ENCODE assay signal across 17 cellular contexts in genomic region chr11:76825726-76826396, GRCh38. TPM values are rescaled to one million over a fixed set of nuclear protein-coding genes. Genes with fewer than 3 reads are reported as not detected.
DNase-seq lines count a peak whose midpoint lies in the region; ATAC-seq and TF ChIP-seq lines count a peak whose summit lies in the region.
"Had no signal": no experiment of that assay in that cellular context is flagged by ENCODE, and none has a peak within 500 bp of the region (broad histone marks: within the 10 kb centered on the region; RNA-seq: fewer than 3 reads in every experiment).

No MANE protein-coding gene starts in this region.

- H3K36me3 ChIP-seq in PC-3 (ENCODE audit: low read depth, low read length) (no peaks in the 10 kb centered on the region), smooth muscle cell (ENCODE audit: low read depth) (no peaks in the 10 kb centered on the region)
- H3K36me3 ChIP-seq: tibial artery had no signal

- peak overlapping the region; percentile 4 for H3K27ac Mint-ChIP-seq in activated CD4-positive, alpha-beta memory T cell treated with anti-CD3 and anti-CD28 coated beads, Interleukin-2, amount 10 ng/mL, durations not matched to agents 7 days and 5 days
- H3K27ac Mint-ChIP-seq in activated CD4-positive, alpha-beta memory T cell treated with anti-CD3 and anti-CD28 coated beads for 36 hours = no peak overlapping the region
- H3K27ac Mint-ChIP-seq in dendritic cell treated with granulocyte-macrophage colony-stimulating factor and Interleukin-4, amounts not matched to agents 40 ng/mL and 50 ng/mL, for 4 days = peak overlapping the region; percentile 77
- H3K27ac Mint-ChIP-seq: CD4-positive, CD25-positive, alpha-beta regulatory T cell had no signal

- BruUV-seq in PC-3 (replicated peaks; lab: Mats Ljungman, UMichigan) = no TSS peak

- H2AFZ ChIP-seq in PC-3 (ENCODE audit: low read length) (peak overlapping the region; percentile 46), smooth muscle cell (ENCODE audit: low read depth) (no peak overlapping the region)

- H3K4me2 ChIP-seq in PC-3 (ENCODE audit: low read length) (peak overlapping the region; percentile 63), smooth muscle cell (no peak overlapping the region)

- POLR2A ChIA-PET in activated CD4-positive, alpha-beta memory T cell treated with anti-CD3 and anti-CD28 coated beads, Interleukin-2, amount 10 ng/mL, durations not matched to agents 7 days and 5 days (lab: Charles Lee) = no interaction called here
- POLR2A ChIA-PET in activated CD4-positive, alpha-beta memory T cell treated with anti-CD3 and anti-CD28 coated beads for 36 hours (lab: Charles Lee) = no interaction called here
- POLR2A ChIA-PET in PC-3 (lab: Charles Lee; ENCODE audit: unreplicated experiment) = interaction anchor here (0.7 kb wide), 1 partner anchor 38 kb away, joined by 6 read pairs; no protein-coding TSS in a partner anchor

- WGBS in smooth muscle cell (ENCODE audit: low lambda C conversion rate) = 93% methylated on average over 1 of the region's 1 CpG

- CTCF ChIA-PET in activated CD4-positive, alpha-beta memory T cell treated with anti-CD3 and anti-CD28 coated beads, Interleukin-2, amount 10 ng/mL, durations not matched to agents 7 days and 5 days (lab: Charles Lee) = interaction anchor here (1.0 kb wide), 1 partner anchor 93 kb away, joined by 3 read pairs; no protein-coding TSS in a partner anchor
- CTCF ChIA-PET in activated CD4-positive, alpha-beta memory T cell treated with anti-CD3 and anti-CD28 coated beads for 36 hours (lab: Charles Lee) = interaction anchor here (0.9 kb wide), 1 partner anchor 94 kb away, joined by 3 read pairs; no protein-coding TSS in a partner anchor
- CTCF ChIA-PET in PC-3 (lab: Charles Lee) = interaction anchor here (0.6 kb wide), 2 partner anchors 94 to 266 kb away, joined by 3 to 6 read pairs; no protein-coding TSS in a partner anchor

- peaks cover 5% of the 10 kb centered on the region for H3K27me3 Mint-ChIP-seq in activated CD4-positive, alpha-beta memory T cell treated with anti-CD3 and anti-CD28 coated beads, Interleukin-2, amount 10 ng/mL, durations not matched to agents 7 days and 5 days
- no peaks in the 10 kb centered on the region for H3K27me3 Mint-ChIP-seq in activated CD4-positive, alpha-beta memory T cell treated with anti-CD3 and anti-CD28 coated beads for 36 hours
- H3K27me3 Mint-ChIP-seq in dendritic cell treated with granulocyte-macrophage colony-stimulating factor and Interleukin-4, amounts not matched to agents 40 ng/mL and 50 ng/mL, for 4 days = no peaks in the 10 kb centered on the region

- H3K9me2 ChIP-seq in PC-3 (replicated peaks; ENCODE audit: low read length) = no peaks in the 10 kb centered on the region

- no peaks in the 10 kb centered on the region for H3K9me3 ChIP-seq in PC-3 (ENCODE audit: low read length)
- no peaks in the 10 kb centered on the region for H3K9me3 ChIP-seq in smooth muscle cell (replicated peaks; ENCODE audit: low read depth)
- H3K9me3 ChIP-seq: mucosa of descending colon, tibial artery had no signal

- peak overlapping the region; percentile 83 for H3K9ac ChIP-seq in PC-3 (ENCODE audit: low read length)
- no peak overlapping the region for H3K9ac ChIP-seq in smooth muscle cell (ENCODE audit: low read depth)

- H3K4me3 ChIP-seq in PC-3 (ENCODE audit: low read length) (no peak overlapping the region), smooth muscle cell (no peak overlapping the region)
- H3K4me3 ChIP-seq: coronary artery, mucosa of descending colon, tibial artery had no signal

- no peak for ATAC-seq in PC-3
- no peak for ATAC-seq in HG03460 (IDR thresholded peaks at IDR 0.05; ENCODE audit: unreplicated experiment)
- ATAC-seq in foreskin keratinocyte = no peak
- ATAC-seq: activated CD4-positive, CD25-positive, alpha-beta regulatory T cell treated with anti-CD3 and anti-CD28 coated beads, Interleukin-2, amount 50 U/mL, for 24 hours; mucosa of descending colon had no signal

- H3K27me3 ChIP-seq in PC-3 (ENCODE audit: low read length) (no peaks in the 10 kb centered on the region), smooth muscle cell (ENCODE audit: low read depth) (no peaks in the 10 kb centered on the region), foreskin keratinocyte (no peaks in the 10 kb centered on the region)
- H3K27me3 ChIP-seq: tibial artery had no signal

- H3K27ac ChIP-seq in PC-3 (ENCODE audit: low read length) = peak overlapping the region; percentile 96
- peak overlapping the region; percentile 84 for H3K27ac ChIP-seq in smooth muscle cell (ENCODE audit: low read depth)
- H3K27ac ChIP-seq in foreskin keratinocyte = no peak overlapping the region
- H3K27ac ChIP-seq: tibial artery had no signal

- H3K4me3 Mint-ChIP-seq in activated CD4-positive, alpha-beta memory T cell treated with anti-CD3 and anti-CD28 coated beads, Interleukin-2, amount 10 ng/mL, durations not matched to agents 7 days and 5 days = no peak overlapping the region
- H3K4me3 Mint-ChIP-seq in activated CD4-positive, alpha-beta memory T cell treated with anti-CD3 and anti-CD28 coated beads for 36 hours = no peak overlapping the region
- H3K4me3 Mint-ChIP-seq in dendritic cell treated with granulocyte-macrophage colony-stimulating factor and Interleukin-4, amounts not matched to agents 40 ng/mL and 50 ng/mL, for 4 days = no peak overlapping the region
- H3K4me3 Mint-ChIP-seq: CD4-positive, CD25-positive, alpha-beta regulatory T cell had no signal

- peaks cover 10% of the 10 kb centered on the region for H3K9me3 Mint-ChIP-seq in activated CD4-positive, alpha-beta memory T cell treated with anti-CD3 and anti-CD28 coated beads, Interleukin-2, amount 10 ng/mL, durations not matched to agents 7 days and 5 days
- H3K9me3 Mint-ChIP-seq in activated CD4-positive, alpha-beta memory T cell treated with anti-CD3 and anti-CD28 coated beads for 36 hours = no peaks in the 10 kb centered on the region
- peaks cover 8% of the 10 kb centered on the region for H3K9me3 Mint-ChIP-seq in dendritic cell treated with granulocyte-macrophage colony-stimulating factor and Interleukin-4, amounts not matched to agents 40 ng/mL and 50 ng/mL, for 4 days

- H3K79me2 ChIP-seq in PC-3 (ENCODE audit: low read length) = no peaks in the 10 kb centered on the region
- no peaks in the 10 kb centered on the region for H3K79me2 ChIP-seq in smooth muscle cell (ENCODE audit: low read depth)

- intact Hi-C loops in activated CD4-positive, alpha-beta memory T cell treated with anti-CD3 and anti-CD28 coated beads for 36 hours (cut with micrococcal nuclease) = no loop called here
- intact Hi-C loops in PC-3 (cut with micrococcal nuclease) = loop anchor here (1.0 kb wide), 1 partner anchor 10 kb away; no protein-coding TSS in a partner anchor
- intact Hi-C loops in dendritic cell treated with granulocyte-macrophage colony-stimulating factor and Interleukin-4, amounts not matched to agents 40 ng/mL and 50 ng/mL, for 4 days (cut with micrococcal nuclease) = loop anchor here (10.0 kb wide), 1 partner anchor 209 kb away; the partner anchor contains the start of gene B3GNT6

- H3F3A ChIP-seq in PC-3 (ENCODE audit: low read length, unreplicated experiment) (peaks cover 7% of the 10 kb centered on the region), smooth muscle cell (ENCODE audit: low read depth) (no peaks in the 10 kb centered on the region)

- H3K36me3 Mint-ChIP-seq in activated CD4-positive, alpha-beta memory T cell treated with anti-CD3 and anti-CD28 coated beads, Interleukin-2, amount 10 ng/mL, durations not matched to agents 7 days and 5 days (ENCODE audit: low read depth) = peaks cover 13% of the 10 kb centered on the region
- no peaks in the 10 kb centered on the region for H3K36me3 Mint-ChIP-seq in activated CD4-positive, alpha-beta memory T cell treated with anti-CD3 and anti-CD28 coated beads for 36 hours
- H3K36me3 Mint-ChIP-seq in dendritic cell treated with granulocyte-macrophage colony-stimulating factor and Interleukin-4, amounts not matched to agents 40 ng/mL and 50 ng/mL, for 4 days (ENCODE audit: low read depth) = no peaks in the 10 kb centered on the region
- H3K36me3 Mint-ChIP-seq: CD4-positive, CD25-positive, alpha-beta regulatory T cell had no signal

- H4K20me1 ChIP-seq in PC-3 (ENCODE audit: low read length) = no peaks in the 10 kb centered on the region
- H4K20me1 ChIP-seq in smooth muscle cell (ENCODE audit: low read depth) = no peaks in the 10 kb centered on the region

- H3K4me1 ChIP-seq in PC-3 (ENCODE audit: insufficient read depth, low read length) (peaks cover 45% of the 10 kb centered on the region), smooth muscle cell (ENCODE audit: low read depth) (no peaks in the 10 kb centered on the region), foreskin keratinocyte (peaks cover 30% of the 10 kb centered on the region)

- peaks cover 30% of the 10 kb centered on the region for H3K4me1 Mint-ChIP-seq in activated CD4-positive, alpha-beta memory T cell treated with anti-CD3 and anti-CD28 coated beads, Interleukin-2, amount 10 ng/mL, durations not matched to agents 7 days and 5 days
- H3K4me1 Mint-ChIP-seq in activated CD4-positive, alpha-beta memory T cell treated with anti-CD3 and anti-CD28 coated beads for 36 hours (ENCODE audit: low read depth) = peaks cover 12% of the 10 kb centered on the region
- H3K4me1 Mint-ChIP-seq in dendritic cell treated with granulocyte-macrophage colony-stimulating factor and Interleukin-4, amounts not matched to agents 40 ng/mL and 50 ng/mL, for 4 days (ENCODE audit: low read depth) = peaks cover 39% of the 10 kb centered on the region

- no peak for TF ChIP-seq CTCF in PC-3 (conservative IDR thresholded peaks at IDR 0.05; ENCODE audit: low read depth, low read length)
- no peak for TF ChIP-seq CTCF in smooth muscle cell (IDR thresholded peaks at IDR 0.05; ENCODE audit: borderline replicate concordance, insufficient read depth, poor library complexity, severe bottlenecking)
- TF ChIP-seq CTCF in foreskin keratinocyte (conservative IDR thresholded peaks at IDR 0.05) = no peak

- DNase-seq in activated CD4-positive, alpha-beta memory T cell treated with anti-CD3 and anti-CD28 coated beads, Interleukin-2, amount 10 ng/mL, durations not matched to agents 7 days and 5 days = no peak
- DNase-seq in activated CD4-positive, alpha-beta memory T cell treated with anti-CD3 and anti-CD28 coated beads for 36 hours = no peak
- DNase-seq in PC-3 (peak; percentile 21), smooth muscle cell (lab: John Stamatoyannopoulos, UW; ENCODE audit: unreplicated experiment) (no peak), NCI-H2227 (lab: John Stamatoyannopoulos, UW; ENCODE audit: unreplicated experiment) (no peak), foreskin keratinocyte (no peak)
- DNase-seq: activated CD8-positive, alpha-beta memory T cell treated with anti-CD3 and anti-CD28 coated beads, Interleukin-2, amount 50 U/mL, for 48 hours; activated gamma-delta T cell treated with Interleukin-2 at 50 U/mL for 16 hours; MM.1S; mucosa of descending colon; NCI-H2081 treated with DMSO at 0.1 percent for 48 hours; tibial artery had no signal

RNA-seq across cellular contexts. Expression of gene ACER3, which starts 34.9 kb away (rescaled TPM):
- total RNA-seq in activated CD4-positive, alpha-beta memory T cell treated with anti-CD3 and anti-CD28 coated beads, Interleukin-2, amount 10 ng/mL, durations not matched to agents 7 days and 5 days = 10 to 100 TPM; 10.3 to 12.2 TPM
- total RNA-seq in activated CD4-positive, alpha-beta memory T cell treated with anti-CD3 and anti-CD28 coated beads for 36 hours = 10 to 100 TPM; 10.5 to 10.9 TPM
- total RNA-seq in PC-3 (2014; rRNA removed) (17.3 and 18.5 TPM in 2 replicates), smooth muscle cell (16.8 and 25.7 TPM in 2 replicates), foreskin keratinocyte (23.1 and 30.8 TPM in 2 replicates)
- polyA plus RNA-seq in smooth muscle cell (6.8 and 14.0 TPM in 2 replicates), foreskin keratinocyte (9.8 and 14.7 TPM in 2 replicates)

RNA-seq across cellular contexts. Expression of gene TSKU, which starts 42.7 kb away (rescaled TPM):
- 1 to 10 TPM in 1 of 2 experiments, under 1 TPM in 1; 0.85 to 1.2 TPM for total RNA-seq in activated CD4-positive, alpha-beta memory T cell treated with anti-CD3 and anti-CD28 coated beads, Interleukin-2, amount 10 ng/mL, durations not matched to agents 7 days and 5 days
- total RNA-seq in activated CD4-positive, alpha-beta memory T cell treated with anti-CD3 and anti-CD28 coated beads for 36 hours = 1 to 10 TPM; 3.8 to 3.9 TPM
- 32.1 and 39.2 TPM in 2 replicates for total RNA-seq in PC-3 (2014; rRNA removed)
- 75.2 and 76.5 TPM in 2 replicates for total RNA-seq in smooth muscle cell
- polyA plus RNA-seq in smooth muscle cell = 122 and 144 TPM in 2 replicates
- total RNA-seq in foreskin keratinocyte = 41.4 and 43.3 TPM in 2 replicates
- polyA plus RNA-seq in foreskin keratinocyte = 39.5 and 40.8 TPM in 2 replicates
- total RNA-seq: CD4-positive, CD25-positive, alpha-beta regulatory T cell had no signal
- polyA plus RNA-seq: CD4-positive, CD25-positive, alpha-beta regulatory T cell had no signal
